Comparison of ENCODE assay signal across 8 cellular contexts in the genomic region with DNA sequence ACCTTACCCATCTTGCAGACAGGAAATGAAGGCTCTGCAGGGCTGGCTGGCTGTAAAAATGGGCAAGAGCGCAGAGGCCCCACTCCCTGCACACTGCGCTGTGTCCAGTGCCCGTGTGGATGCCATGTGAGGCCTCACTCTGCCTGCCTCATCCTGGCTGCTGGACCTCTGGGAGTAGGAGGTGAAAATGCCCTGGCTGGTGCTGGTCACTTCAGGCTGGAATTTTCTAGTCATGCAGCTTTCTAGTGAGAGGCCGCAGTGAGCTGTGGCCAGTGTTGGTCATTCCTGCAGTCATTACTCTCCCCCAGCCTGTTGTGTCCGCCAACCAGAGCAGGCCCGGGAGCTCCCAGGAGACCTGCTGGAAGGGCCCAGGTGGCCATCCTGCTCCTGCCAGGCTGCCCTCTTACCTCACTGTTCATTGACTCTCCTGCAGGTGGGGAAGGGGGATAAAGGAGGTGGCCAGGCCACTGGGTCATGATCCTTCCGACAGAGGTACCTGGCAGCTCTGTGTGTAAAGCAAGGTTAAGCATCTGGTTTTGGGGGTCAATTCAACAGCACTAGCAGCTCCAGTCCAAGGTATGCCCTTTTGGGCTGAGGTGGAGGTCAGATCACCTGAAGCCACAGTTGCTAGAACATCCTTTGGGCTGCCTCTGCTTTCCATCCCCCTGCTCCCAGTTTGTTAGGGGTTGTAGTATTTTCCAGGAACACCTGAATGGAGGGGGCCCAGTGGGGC. TPM values are rescaled to one million over a fixed set of nuclear protein-coding genes. Genes with fewer than 3 reads are reported as not detected.
DNase-seq lines count a peak whose midpoint lies in the region; ATAC-seq, FAIRE-seq and TF ChIP-seq lines count a peak whose summit lies in the region.

No MANE protein-coding gene starts in this region.

- H2AFZ ChIP-seq in endothelial cell of umbilical vein (ENCODE audit: low read depth, low read length): no peak overlapping the region

- ATAC-seq in GM19023 (IDR thresholded peaks at IDR 0.05; ENCODE audit: unreplicated experiment) (peak; percentile 11), HG03520 (IDR thresholded peaks at IDR 0.05; ENCODE audit: unreplicated experiment) (no peak), HG02852 (IDR thresholded peaks at IDR 0.05; ENCODE audit: unreplicated experiment) (no peak)

- peak; percentile 75 for FAIRE-seq in endothelial cell of umbilical vein (lab: Jason Lieb, UNC)

- H3K4me1 Mint-ChIP-seq in IgD-negative memory B cell: peaks cover 40 to 60% (median 41%) of the 10 kb centered on the region in 3 donors

- peak overlapping the region; percentile 41 to 95 (median 94) for H3K27ac Mint-ChIP-seq in IgD-negative memory B cell

- CTCF ChIA-PET in endothelial cell of umbilical vein (lab: Charles Lee): interaction anchor here (0.7 to 16.4 kb wide), 11 partner anchors 8 to 76 kb away, joined by 3 to 464 read pairs (median 5); a partner anchor contains a TSS

- no peak for TF ChIP-seq CTCF in endothelial cell of umbilical vein (IDR thresholded peaks at IDR 0.05; ENCODE audit: extremely low read depth in 1 of 2, insufficient read depth in 1 of 2, low read depth in 1 of 2, low read length in 2 of 2)

- no peaks in the 10 kb centered on the region for H3K36me3 Mint-ChIP-seq in IgD-negative memory B cell

- H3K9ac ChIP-seq in endothelial cell of umbilical vein (replicated peaks; ENCODE audit: extremely low read depth, insufficient read depth, low read length): peak overlapping the region; percentile 37
- no peak overlapping the region for H3K9ac ChIP-seq in rectal smooth muscle tissue (ENCODE audit: low read length)

- peaks cover 72% of the 10 kb centered on the region for H3K79me2 ChIP-seq in endothelial cell of umbilical vein (ENCODE audit: control insufficient read depth, insufficient read depth, low read length)

- POLR2A ChIA-PET in endothelial cell of umbilical vein (lab: Charles Lee): interaction anchor here (0.6 to 1.6 kb wide), 6 partner anchors 8 to 73 kb away, joined by 3 to 6 read pairs (median 5); no protein-coding TSS in a partner anchor

- TF ChIP-seq POLR2A in endothelial cell of umbilical vein (IDR thresholded peaks at IDR 0.05; ENCODE audit: low read depth, low read length): peak; percentile 28

- H3K9me1 ChIP-seq in endothelial cell of umbilical vein (replicated peaks; ENCODE audit: control insufficient read depth, extremely low read depth, insufficient read depth, low read length): no peaks in the 10 kb centered on the region

- H3K9me3 ChIP-seq in endothelial cell of umbilical vein (replicated peaks; ENCODE audit: control insufficient read depth, insufficient read depth, low read length): no peaks in the 10 kb centered on the region
- H3K9me3 ChIP-seq in MG63: no peaks in the 10 kb centered on the region

- H3K27me3 ChIP-seq in endothelial cell of umbilical vein (ENCODE audit: control insufficient read depth in 2 of 2, insufficient read depth in 2 of 2, low read length in 2 of 2) (no peaks in the 10 kb centered on the region), rectal smooth muscle tissue (ENCODE audit: control insufficient read depth, insufficient read depth, low read length) (no peaks in the 10 kb centered on the region), MG63 (no peaks in the 10 kb centered on the region)

- dilution Hi-C loops in endothelial cell of umbilical vein (cut with MboI; ENCODE audit: extremely low pct_ligation_motif_present, low sequenced_read_pairs): no loop called here

- intact Hi-C loops in endothelial cell of umbilical vein (cut with micrococcal nuclease): loop anchor here (1.0 kb wide), 6 partner anchors 7 to 48 kb away; a partner anchor contains a TSS

- peak overlapping the region; percentile 43 for H3K4me2 ChIP-seq in endothelial cell of umbilical vein (ENCODE audit: insufficient read depth, low read length)

- H4K20me1 ChIP-seq in endothelial cell of umbilical vein (replicated peaks; ENCODE audit: control insufficient read depth, extremely low read depth, insufficient read depth, low read length): no peaks in the 10 kb centered on the region

- no peaks in the 10 kb centered on the region for H3K9me3 Mint-ChIP-seq in IgD-negative memory B cell

- H3K36me3 ChIP-seq in endothelial cell of umbilical vein (ENCODE audit: control insufficient read depth in 2 of 2, extremely low read depth in 1 of 2, insufficient read depth in 2 of 2, low read length in 2 of 2): peaks cover 21 to 35% of the 10 kb centered on the region in 2 experiments
- H3K36me3 ChIP-seq in rectal smooth muscle tissue (ENCODE audit: control insufficient read depth, insufficient read depth, low read length): peaks cover 29% of the 10 kb centered on the region
- H3K36me3 ChIP-seq in MG63: peaks cover 64% of the 10 kb centered on the region

- BruUV-seq in endothelial cell of umbilical vein (replicated peaks; lab: Mats Ljungman, UMichigan): no TSS peak

- H3K4me1 ChIP-seq in endothelial cell of umbilical vein (ENCODE audit: control insufficient read depth, extremely low read depth, insufficient read depth, low read length) (peaks cover 59% of the 10 kb centered on the region), rectal smooth muscle tissue (ENCODE audit: control insufficient read depth, insufficient read depth, low read length) (peaks cover 21% of the 10 kb centered on the region)

- peak overlapping the region in 2 of 4 donors; percentile 54 to 87 for H3K4me3 Mint-ChIP-seq in IgD-negative memory B cell

- H3K4me3 ChIP-seq in endothelial cell of umbilical vein (replicated peaks in 1 of 3; ENCODE audit: insufficient read depth in 1 of 3, low read depth in 1 of 3, low read length in 3 of 3) (no peak overlapping the region), rectal smooth muscle tissue (ENCODE audit: low read length) (no peak overlapping the region), MG63 (no peak overlapping the region)

- H3K27ac ChIP-seq in endothelial cell of umbilical vein (ENCODE audit: insufficient read depth, low read depth, low read length): peak overlapping the region; percentile 81
- peak overlapping the region; percentile 65 for H3K27ac ChIP-seq in rectal smooth muscle tissue (ENCODE audit: low read depth, low read length)

- DNase-seq in endothelial cell of umbilical vein (ENCODE audit: low read depth, low spot score) (no peak), MG63 (no peak), occipital lobe (lab: John Stamatoyannopoulos, UW) (no peak)

- no peaks in the 10 kb centered on the region for H3K27me3 Mint-ChIP-seq in IgD-negative memory B cell

TF ChIP-seq in endothelial cell of umbilical vein, 7 proteins besides CTCF, POLR2A, EP300 and RAD21:
- no peak for TF ChIP-seq POLR2AphosphoS5 (IDR thresholded peaks at IDR 0.05; ENCODE audit: insufficient read depth, low read depth, low read length)
- TF ChIP-seq FOS (IDR thresholded peaks at IDR 0.05; ENCODE audit: borderline replicate concordance, insufficient read depth, low read length): no peak

RNA-seq across cellular contexts. Expression of a gene that starts 39.8 kb away (rescaled TPM):
- polyA plus RNA-seq in IgD-negative memory B cell (10.3 TPM), endothelial cell of umbilical vein (63.1 and 69.7 TPM in 2 replicates)
- total RNA-seq in endothelial cell of umbilical vein (97.9 and 111 TPM in 2 replicates), occipital lobe (5.1 TPM)
- 74.6 and 75.9 TPM in 2 replicates for polyA plus RNA-seq in endothelial cell of umbilical vein (2011; cell fraction: cytosol; rRNA removed)
- 53.9 and 63.7 TPM in 2 replicates for polyA plus RNA-seq in endothelial cell of umbilical vein (2011; cell fraction: nucleus; rRNA removed)
- polyA plus RNA-seq in endothelial cell of umbilical vein (2012): 51.2 and 67.6 TPM in 2 replicates
- 59.8 and 60.1 TPM in 2 replicates for polyA minus RNA-seq in endothelial cell of umbilical vein
- 3.2 TPM for polyA minus RNA-seq in endothelial cell of umbilical vein (2011; cell fraction: cytosol; rRNA and poly(A)+ RNA removed)
- polyA minus RNA-seq in endothelial cell of umbilical vein (2011; cell fraction: nucleus; rRNA and poly(A)+ RNA removed): 27.6 and 29.2 TPM in 2 replicates
- total RNA-seq in MG63 (2014; rRNA removed; shearing (Covaris generic); ENCODE audit: low replicate concordance): 12.8 and 15.8 TPM in 2 replicates
